15 cellular contexts compared by ENCODE assay signal in the genomic region with DNA sequence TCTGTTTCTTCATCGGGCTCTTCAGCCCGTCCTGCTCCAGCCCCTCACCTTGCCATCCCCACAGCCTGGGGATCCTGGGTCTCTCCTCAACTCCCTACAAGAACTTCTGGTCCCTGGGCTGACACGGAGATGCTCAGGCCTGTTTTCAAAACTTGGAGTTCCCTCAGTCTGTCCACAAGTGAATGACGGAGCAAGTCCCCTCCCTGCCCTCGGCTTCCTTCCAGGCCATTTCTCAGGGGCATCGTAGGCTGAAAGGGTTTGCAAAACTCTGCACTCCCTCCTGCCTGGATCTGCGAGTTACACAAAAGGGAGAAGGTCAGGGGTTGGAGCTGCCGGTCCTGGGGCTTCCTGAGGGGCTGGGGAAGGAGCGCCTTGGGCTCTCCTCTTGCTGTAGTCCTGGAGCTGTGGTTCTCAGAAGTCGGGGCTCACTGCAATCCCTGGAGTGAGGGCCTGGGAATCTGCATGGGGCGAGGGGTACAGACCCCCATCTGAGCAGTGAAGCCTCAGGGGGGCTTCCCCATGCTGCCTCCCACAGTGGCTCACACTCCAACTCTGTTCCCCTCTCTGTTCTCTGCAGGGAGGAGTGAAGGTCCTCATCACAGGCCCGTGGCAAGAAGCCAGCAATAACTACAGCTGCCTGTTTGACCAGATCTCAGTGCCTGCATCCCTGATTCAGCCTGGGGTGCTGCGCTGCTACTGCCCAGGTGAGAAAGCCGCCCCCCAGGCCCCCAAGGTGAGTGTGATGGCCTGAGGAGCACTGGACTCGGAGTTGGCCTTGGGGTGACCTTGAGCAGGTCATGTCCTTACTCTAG.
A peak's percentile ranks its signal among the peaks of the same experiment; 100 is the strongest.
DNase-seq lines count a peak whose midpoint lies in the region; ATAC-seq and TF ChIP-seq lines count a peak whose summit lies in the region.
"Had no signal": no experiment of that assay in that cellular context is flagged by ENCODE, and none has a peak within 500 bp of the region (broad histone marks: within the 10 kb centered on the region; RNA-seq: fewer than 3 reads in every experiment).

No MANE protein-coding gene starts in this region.

- no peaks in the 10 kb centered on the region for H3K27me3 Mint-ChIP-seq in T-helper 17 cell
- H3K27me3 Mint-ChIP-seq: activated CD4-positive, alpha-beta T cell treated with anti-CD3 and anti-CD28 coated beads, Interleukin-2, amount 10 ng/mL, durations not matched to agents 24 days and 14 days had no signal

- TF ChIP-seq CTCF in psoas muscle (IDR thresholded peaks at IDR 0.05), result no peak
- TF ChIP-seq CTCF in transverse colon (IDR thresholded peaks at IDR 0.05), result no peak
- no peak for TF ChIP-seq CTCF in sigmoid colon (IDR thresholded peaks at IDR 0.05)

- no peaks in the 10 kb centered on the region for H3K4me1 ChIP-seq in GM23248 (ENCODE audit: insufficient read depth)
- peaks cover 4% of the 10 kb centered on the region for H3K4me1 ChIP-seq in psoas muscle
- peaks cover 0 to 9% (median 6%) of the 10 kb centered on the region in 4 donors for H3K4me1 ChIP-seq in transverse colon
- H3K4me1 ChIP-seq in sigmoid colon, result peaks cover 0 to 18% (median 13%) of the 10 kb centered on the region in 4 donors

- in situ Hi-C loops in GM23248 (cut with MboI) (loop anchor here (5.0 to 25.0 kb wide), 2 partner anchors 77 to 242 kb away; no protein-coding TSS in a partner anchor), transverse colon (cut with MboI; ENCODE audit: low pct_ligation_motif_present in 1 of 4, low pct_unique_long_range_greater_than_20kb in 1 of 4, low sequenced_read_pairs in 3 of 4) (loop anchor here in 3 of 4 donors (5.0 to 25.0 kb wide), 4 partner anchors 74 to 242 kb away; no protein-coding TSS in a partner anchor)

- H4K20me1 ChIP-seq in GM23248 (ENCODE audit: insufficient read depth), result no peaks in the 10 kb centered on the region

- no peaks in the 10 kb centered on the region for H3K9me2 ChIP-seq in GM23248 (ENCODE audit: insufficient read depth)

- H3K9me3 ChIP-seq in GM23248 (ENCODE audit: low read depth), result no peaks in the 10 kb centered on the region
- H3K9me3 ChIP-seq in T-helper 17 cell (ENCODE audit: control insufficient read depth, low read length, poor library complexity, severe bottlenecking), result no peaks in the 10 kb centered on the region
- no peaks in the 10 kb centered on the region for H3K9me3 ChIP-seq in psoas muscle
- H3K9me3 ChIP-seq in transverse colon, result no peaks in the 10 kb centered on the region
- no peaks in the 10 kb centered on the region for H3K9me3 ChIP-seq in sigmoid colon
- H3K9me3 ChIP-seq: vagina had no signal

- ATAC-seq in T-helper 17 cell, result no peak
- ATAC-seq in left cardiac atrium, result peak in 1 of 2 donors; percentile 62
- ATAC-seq in psoas muscle, result peak in 1 of 4 donors; percentile 42

- 28 to 30% methylated on average over 12 to 15 of the region's 15 CpGs for WGBS in GM23248 (ENCODE audit: low coverage in 1 of 2, low lambda C conversion rate in 2 of 2, missing lambda C conversion rate in 2 of 2), 2 experiments
- WGBS in psoas muscle, 3 donors, result 59 to 61% (median 61%) methylated on average over 15 of the region's 15 CpGs
- 69 to 80% methylated on average over 2 to 14 of the region's 15 CpGs for WGBS in transverse colon (ENCODE audit: low coverage in 1 of 2), 2 donors
- 72 to 75% methylated on average over 15 of the region's 15 CpGs for WGBS in sigmoid colon, 2 donors

- TF ChIP-seq EP300 in transverse colon (IDR thresholded peaks at IDR 0.05; ENCODE audit: low read depth) (no peak), sigmoid colon (IDR thresholded peaks at IDR 0.05) (no peak)

- H3K9ac ChIP-seq in GM23248, result no peak overlapping the region

- H3K4me3 ChIP-seq in GM23248 (no peak overlapping the region), psoas muscle (no peak overlapping the region), transverse colon (no peak overlapping the region), sigmoid colon (no peak overlapping the region)

- no peaks in the 10 kb centered on the region for H3K36me3 Mint-ChIP-seq in T-helper 17 cell (ENCODE audit: low read depth)
- H3K36me3 Mint-ChIP-seq: CD8-positive, alpha-beta T cell had no signal

- DNase-seq in GM23248 (peak; percentile 19), T-helper 17 cell (no peak), left cardiac atrium (peak; percentile 52), psoas muscle (peak; percentile 61 to 89), NCI-H2171 treated with DMSO at 0.1 percent for 48 hours (lab: John Stamatoyannopoulos, UW) (no peak), transverse colon (no peak), sigmoid colon (no peak)
- DNase-seq: activated CD4-positive, alpha-beta T cell treated with anti-CD3 and anti-CD28 coated beads, Interleukin-2, amount 10 ng/mL, durations not matched to agents 24 days and 14 days; GF-D8; islet precursor cell; NCI-H1436; NCI-H524 treated with DMSO at 0.1 percent for 48 hours; stimulated activated CD4-positive, alpha-beta T cell treated with anti-CD3 and anti-CD28 coated beads, Interleukin-2, amount 100 ng/mL, for 48 hours had no signal

- H3K27me3 ChIP-seq in GM23248 (replicated peaks; ENCODE audit: insufficient read depth), result 0 out of 2 replicates have a peak, but pooled peaks cover 3% of the 10 kb centered on the region
- H3K27me3 ChIP-seq in psoas muscle (ENCODE audit: insufficient read depth in 3 of 3, low read length in 2 of 3), result no peaks in the 10 kb centered on the region
- H3K27me3 ChIP-seq in transverse colon, result peaks cover 3% of the 10 kb centered on the region
- peaks cover 0 to 4% (median 0%) of the 10 kb centered on the region in 3 donors for H3K27me3 ChIP-seq in sigmoid colon
- H3K27me3 ChIP-seq: vagina had no signal

- H3K36me3 ChIP-seq in GM23248 (ENCODE audit: low read depth), result no peaks in the 10 kb centered on the region
- H3K36me3 ChIP-seq in psoas muscle (ENCODE audit: insufficient read depth in 1 of 2, low read depth in 1 of 2), result no peaks in the 10 kb centered on the region
- no peaks in the 10 kb centered on the region for H3K36me3 ChIP-seq in transverse colon
- no peaks in the 10 kb centered on the region for H3K36me3 ChIP-seq in sigmoid colon
- H3K36me3 ChIP-seq: vagina had no signal

- no peak overlapping the region for H3K4me2 ChIP-seq in GM23248 (ENCODE audit: unreplicated experiment)

- H3K4me3 Mint-ChIP-seq in T-helper 17 cell, result peak overlapping the region; percentile 73
- H3K4me3 Mint-ChIP-seq: activated CD4-positive, alpha-beta T cell treated with anti-CD3 and anti-CD28 coated beads, Interleukin-2, amount 10 ng/mL, durations not matched to agents 24 days and 14 days; CD8-positive, alpha-beta T cell had no signal

- peaks cover 21% of the 10 kb centered on the region for H3K4me1 Mint-ChIP-seq in T-helper 17 cell
- H3K4me1 Mint-ChIP-seq: activated CD4-positive, alpha-beta T cell treated with anti-CD3 and anti-CD28 coated beads, Interleukin-2, amount 10 ng/mL, durations not matched to agents 24 days and 14 days had no signal

- intact Hi-C loops in left cardiac atrium (cut with DNase I), result no loop called here
- intact Hi-C loops in psoas muscle (cut with DNase I), result no loop called here
- intact Hi-C loops in transverse colon (cut with DNase I; ENCODE audit: low total_unique reads), result no loop called here
- intact Hi-C loops in sigmoid colon (cut with DNase I), result no loop called here

- no peak overlapping the region for H3K27ac ChIP-seq in GM23248
- H3K27ac ChIP-seq in psoas muscle, result no peak overlapping the region
- no peak overlapping the region for H3K27ac ChIP-seq in transverse colon
- H3K27ac ChIP-seq in sigmoid colon, result no peak overlapping the region
- H3K27ac ChIP-seq: vagina had no signal

- no peaks in the 10 kb centered on the region for H3K79me2 ChIP-seq in GM23248 (ENCODE audit: insufficient read depth)

- H2AFZ ChIP-seq in GM23248, result no peak overlapping the region

- H3K27ac Mint-ChIP-seq in T-helper 17 cell, result no peak overlapping the region
- H3K27ac Mint-ChIP-seq: activated CD4-positive, alpha-beta T cell treated with anti-CD3 and anti-CD28 coated beads, Interleukin-2, amount 10 ng/mL, durations not matched to agents 24 days and 14 days; CD8-positive, alpha-beta T cell had no signal

- H3F3A ChIP-seq in GM23248 (ENCODE audit: insufficient read depth), result no peaks in the 10 kb centered on the region

- TF ChIP-seq POLR2A in transverse colon (IDR thresholded peaks at IDR 0.05) (no peak), sigmoid colon (IDR thresholded peaks at IDR 0.05) (no peak)

Comparison
In these comparisons a context has a peak if more than half of its experiments do, and no peak if none do; other contexts are left out.
1. DNase-seq: peak in GM23248 (single experiment), left cardiac atrium (single experiment) and psoas muscle (2 of 2); none in T-helper 17 cell (0 of 3), NCI-H2171 treated with DMSO at 0.1 percent for 48 hours (single experiment), transverse colon (single experiment) and sigmoid colon (single experiment).